ENCODE assay signal across 8 cellular contexts in genomic region chr17:78133971-78134898, GRCh38. TPM values are rescaled to one million over a fixed set of nuclear protein-coding genes. Genes with fewer than 3 reads are reported as not detected.
A peak's percentile ranks its signal among the peaks of the same experiment; 100 is the strongest.
DNase-seq lines count a peak whose midpoint lies in the region; ATAC-seq, FAIRE-seq and TF ChIP-seq lines count a peak whose summit lies in the region.

No MANE protein-coding gene starts in this region.

- peaks cover 4% of the 10 kb centered on the region; the same call in 1 of the 2 replicates for H3K9me3 ChIP-seq in AG04450 (ENCODE audit: control insufficient read depth, insufficient read depth, low read length)
- no peaks in the 10 kb centered on the region for H3K9me3 ChIP-seq in OCI-LY3 (ENCODE audit: insufficient read depth, low read length)
- H3K9me3 ChIP-seq in small intestine (ENCODE audit: control insufficient read depth, low read depth) = no peaks in the 10 kb centered on the region

- FAIRE-seq in small intestine (lab: Jason Lieb, UNC) = no peak

- peak overlapping the region; percentile 51 for H3K4me3 Mint-ChIP-seq in activated T-cell treated with anti-CD3 and anti-CD28 coated beads, Interleukin-2, amount 50 U/mL, for 4 hours

- TF ChIP-seq CTCF in AG04450 (IDR thresholded peaks at IDR 0.05; ENCODE audit: low read depth, low read length) (peak; percentile 46), GM20000 (IDR thresholded peaks at IDR 0.05; ENCODE audit: extremely low read depth, missing control alignments) (peak; percentile 70), OCI-LY3 (IDR thresholded peaks at IDR 0.05; ENCODE audit: low read depth, low read length) (peak; percentile 72), foreskin fibroblast (IDR thresholded peaks at IDR 0.05; ENCODE audit: low read depth, low read length) (peak; percentile 21)

- peaks cover 21% of the 10 kb centered on the region for H3K36me3 Mint-ChIP-seq in activated T-cell treated with anti-CD3 and anti-CD28 coated beads, Interleukin-2, amount 50 U/mL, for 4 hours (ENCODE audit: insufficient read depth)

- peak overlapping the region; percentile 48 for H3K4me2 ChIP-seq in OCI-LY3 (ENCODE audit: low read length)

- H4K20me1 ChIP-seq in OCI-LY3 (ENCODE audit: insufficient read depth, low read length) = no peaks in the 10 kb centered on the region

- DNase-seq in AG04450 (ENCODE audit: low read depth, low spot score) = no peak
- peak; percentile 74 for DNase-seq in GM20000 (ENCODE audit: low spot score)
- DNase-seq in activated T-cell treated with anti-CD3 and anti-CD28 coated beads, Interleukin-2, amount 50 U/mL, for 4 hours = peak; percentile 72
- peak in 1 of 2 donors; percentile 47 for DNase-seq in foreskin fibroblast
- peak; percentile 78 for DNase-seq in small intestine
- DNase-seq in HPDE6-E6E7 (ENCODE audit: extremely low spot score) = no peak

- WGBS in small intestine, 3 donors = 44 to 48% (median 48%) methylated on average over 35 to 39 of the region's 39 CpGs

- H3K4me1 ChIP-seq in OCI-LY3 (ENCODE audit: low read length) = peaks cover 73% of the 10 kb centered on the region
- H3K4me1 ChIP-seq in small intestine (ENCODE audit: control insufficient read depth in 2 of 2, insufficient read depth in 1 of 2, low read depth in 1 of 2, low read length in 1 of 2) = no peaks in the 10 kb centered on the region

- ATAC-seq in activated T-cell treated with anti-CD3 and anti-CD28 coated beads, Interleukin-2, amount 50 U/mL, for 4 hours = peak; percentile 25 to 30
- no peak for ATAC-seq in GM21723 (IDR thresholded peaks at IDR 0.05; ENCODE audit: unreplicated experiment)

- H3K36me3 ChIP-seq in OCI-LY3 (replicated peaks; ENCODE audit: low read depth, low read length) (peaks cover 7% of the 10 kb centered on the region), small intestine (ENCODE audit: control insufficient read depth in 2 of 2, insufficient read depth in 2 of 2, low read length in 2 of 2) (no peaks in the 10 kb centered on the region)

- peaks cover 7% of the 10 kb centered on the region; the same call in 1 of the 2 replicates for H3K79me2 ChIP-seq in OCI-LY3 (ENCODE audit: low read length)

- H3K27me3 ChIP-seq in AG04450 (ENCODE audit: control insufficient read depth, insufficient read depth, low read length) = peaks cover 35% of the 10 kb centered on the region
- H3K27me3 ChIP-seq in OCI-LY3 (ENCODE audit: low read depth, low read length) = no peaks in the 10 kb centered on the region
- H3K27me3 ChIP-seq in small intestine (ENCODE audit: control insufficient read depth in 2 of 2, insufficient read depth in 2 of 2, low read length in 2 of 2) = no peaks in the 10 kb centered on the region

- H3K4me3 ChIP-seq in AG04450 (ENCODE audit: low read depth, low read length) = no peak overlapping the region
- no peak overlapping the region for H3K4me3 ChIP-seq in OCI-LY3 (ENCODE audit: low read length)
- H3K4me3 ChIP-seq in foreskin fibroblast (ENCODE audit: low read depth in 1 of 2, low read length in 2 of 2) = no peak overlapping the region
- H3K4me3 ChIP-seq in small intestine (ENCODE audit: low read depth in 1 of 2, low read length in 2 of 2) = no peak overlapping the region

- H3K9ac ChIP-seq in OCI-LY3 (ENCODE audit: low read length) = no peak overlapping the region

- peaks cover 84% of the 10 kb centered on the region for H3K4me1 Mint-ChIP-seq in activated T-cell treated with anti-CD3 and anti-CD28 coated beads, Interleukin-2, amount 50 U/mL, for 4 hours (ENCODE audit: low read depth)

- H3K27ac ChIP-seq in AG04450 (ENCODE audit: low read depth, low read length) = no peak overlapping the region
- no peak overlapping the region for H3K27ac ChIP-seq in OCI-LY3 (ENCODE audit: low read length)
- no peak overlapping the region for H3K27ac ChIP-seq in small intestine (ENCODE audit: low read depth in 1 of 2, low read length in 1 of 2)

- no peaks in the 10 kb centered on the region for H3K27me3 Mint-ChIP-seq in activated T-cell treated with anti-CD3 and anti-CD28 coated beads, Interleukin-2, amount 50 U/mL, for 4 hours (ENCODE audit: low read depth)

- POLR2A ChIA-PET in AG04450 (lab: Yijun Ruan, JAX) = no interaction called here

- no peak overlapping the region for H2AFZ ChIP-seq in OCI-LY3 (ENCODE audit: low read depth, low read length)

- no peaks in the 10 kb centered on the region for H3K9me3 Mint-ChIP-seq in activated T-cell treated with anti-CD3 and anti-CD28 coated beads, Interleukin-2, amount 50 U/mL, for 4 hours

- CTCF ChIA-PET in AG04450 (lab: Charles Lee) = interaction anchor here (0.9 kb wide), 2 partner anchors 114 to 115 kb away, joined by 3 read pairs; no protein-coding TSS in a partner anchor

RNA-seq across cellular contexts. Expression of gene TMC8, which starts 3.7 kb away (rescaled TPM):
- polyA plus RNA-seq in AG04450 (2011; rRNA removed) (not detected in 2 replicates), small intestine (1 to 10 TPM; 1.3 to 5.7 (median 4.1) TPM)
- not detected in 2 replicates for polyA minus RNA-seq in AG04450 (2011; rRNA and poly(A)+ RNA removed)
- 10 to 100 TPM; 46.9 to 69.4 (median 61.7) TPM for total RNA-seq in activated T-cell treated with anti-CD3 and anti-CD28 coated beads, Interleukin-2, amount 50 U/mL, for 4 hours

RNA-seq across cellular contexts. Expression of gene TMC6, which starts 5.7 kb away (rescaled TPM):
- polyA plus RNA-seq in AG04450 (2011; rRNA removed) = 0.51 and 0.53 TPM in 2 replicates
- 0.41 and 2.1 TPM in 2 replicates for polyA minus RNA-seq in AG04450 (2011; rRNA and poly(A)+ RNA removed)
- 10 to 100 TPM; 79.1 to 87.1 (median 81.5) TPM for total RNA-seq in activated T-cell treated with anti-CD3 and anti-CD28 coated beads, Interleukin-2, amount 50 U/mL, for 4 hours
- polyA plus RNA-seq in small intestine = 10 to 100 TPM; 29.7 to 51.1 (median 50.0) TPM

RNA-seq across cellular contexts. Expression of gene C17orf99, which starts 11.9 kb away (rescaled TPM):
- not detected in 2 replicates for polyA plus RNA-seq in AG04450 (2011; rRNA removed)
- polyA minus RNA-seq in AG04450 (2011; rRNA and poly(A)+ RNA removed) = not detected in 2 replicates
- not detected for total RNA-seq in activated T-cell treated with anti-CD3 and anti-CD28 coated beads, Interleukin-2, amount 50 U/mL, for 4 hours
- under 1 TPM in 1 of 3 donors, not detected in 2; 0.19 TPM for polyA plus RNA-seq in small intestine

RNA-seq across cellular contexts. Expression of gene SYNGR2, which starts 34.1 kb away (rescaled TPM):
- polyA plus RNA-seq in AG04450 (2011; rRNA removed) (26.7 and 38.6 TPM in 2 replicates), small intestine (100 to 1,000 TPM in 1 of 3 donors, 10 to 100 TPM in 2; 46.5 to 187 (median 73.0) TPM)
- polyA minus RNA-seq in AG04450 (2011; rRNA and poly(A)+ RNA removed) = 27.0 and 44.5 TPM in 2 replicates
- 100 to 1,000 TPM; 192 to 224 (median 196) TPM for total RNA-seq in activated T-cell treated with anti-CD3 and anti-CD28 coated beads, Interleukin-2, amount 50 U/mL, for 4 hours

RNA-seq across cellular contexts. Expression of gene TK1, which starts 52.6 kb away (rescaled TPM):
- 27.1 and 31.4 TPM in 2 replicates for polyA plus RNA-seq in AG04450 (2011; rRNA removed)
- polyA minus RNA-seq in AG04450 (2011; rRNA and poly(A)+ RNA removed) = 22.8 and 35.1 TPM in 2 replicates
- total RNA-seq in activated T-cell treated with anti-CD3 and anti-CD28 coated beads, Interleukin-2, amount 50 U/mL, for 4 hours = 10 to 100 TPM; 23.0 to 30.3 (median 26.8) TPM
- polyA plus RNA-seq in small intestine = 10 to 100 TPM in 2 of 3 donors, 1 to 10 TPM in 1; 6.9 to 60.6 (median 11.6) TPM

Comparison
In these comparisons a context has a peak if more than half of its experiments do, and no peak if none do; other contexts are left out.
1. DNase-seq: peak in GM20000 (single experiment), activated T-cell treated with anti-CD3 and anti-CD28 coated beads, Interleukin-2, amount 50 U/mL, for 4 hours (single experiment) and small intestine (single experiment); none in AG04450 (single experiment) and HPDE6-E6E7 (single experiment).
2. CTCF ChIP-seq: peak in every context shown above with its lines; median percentile 72 in OCI-LY3; 70 in GM20000; 46 in AG04450; 21 in foreskin fibroblast.
3. RNA of gene TMC6, which starts 5.7 kb away (polyA plus RNA-seq): 29.7 to 51.1 TPM in small intestine; 0.51 to 0.53 TPM in AG04450; every median in the first group is over 10 times any median in the second.